23 cellular contexts compared by ENCODE assay signal in genomic region chr17:45739786-45740185, GRCh38. TPM values are rescaled to one million over a fixed set of nuclear protein-coding genes. Genes with fewer than 3 reads are reported as not detected.
DNase-seq lines count a peak whose midpoint lies in the region; ATAC-seq and TF ChIP-seq lines count a peak whose summit lies in the region.
"Had no signal": no experiment of that assay in that cellular context is flagged by ENCODE, and none has a peak within 500 bp of the region (broad histone marks: within the 10 kb centered on the region; RNA-seq: fewer than 3 reads in every experiment).

No MANE protein-coding gene starts in this region.

- ATAC-seq in psoas muscle = peak; percentile 25 to 76 (median 63)
- ATAC-seq: CD8-positive, alpha-beta T cell; T-helper 17 cell had no signal

- H3K9me3 ChIP-seq in psoas muscle (no peaks in the 10 kb centered on the region), BE2C (no peaks in the 10 kb centered on the region)
- H3K9me3 ChIP-seq: colonic mucosa, left ventricle myocardium inferior, Peyer's patch had no signal

- H3K27me3 ChIP-seq in psoas muscle (ENCODE audit: insufficient read depth in 3 of 3, low read length in 2 of 3) = no peaks in the 10 kb centered on the region
- H3K27me3 ChIP-seq in BE2C = peaks cover 31% of the 10 kb centered on the region
- H3K27me3 ChIP-seq: Peyer's patch had no signal

- no peak for TF ChIP-seq CTCF in psoas muscle (IDR thresholded peaks at IDR 0.05)
- TF ChIP-seq CTCF in BE2C (IDR thresholded peaks at IDR 0.05; ENCODE audit: low read depth, low read length) = no peak

- H3K4me3 ChIP-seq in psoas muscle (no peak overlapping the region), BE2C (ENCODE audit: low read depth, low read length) (no peak overlapping the region)
- H3K4me3 ChIP-seq: cardiac muscle cell, colonic mucosa, GM12878, left ventricle myocardium inferior, Peyer's patch, smooth muscle cell had no signal

- H3K36me3 ChIP-seq in psoas muscle (ENCODE audit: insufficient read depth in 1 of 2, low read depth in 1 of 2) = no peaks in the 10 kb centered on the region
- H3K36me3 ChIP-seq in BE2C = no peaks in the 10 kb centered on the region
- H3K36me3 ChIP-seq: cardiac muscle cell, colonic mucosa, left ventricle myocardium inferior, Peyer's patch had no signal

- peak; percentile 76 for DNase-seq in DMS79 treated with DMSO at 0.1 percent for 48 hours (lab: John Stamatoyannopoulos, UW)
- DNase-seq in NCI-H2107 treated with DMSO at 0.1 percent for 48 hours (lab: John Stamatoyannopoulos, UW; ENCODE audit: unreplicated experiment) = peak; percentile 82
- DNase-seq in iPS-NIHi11 (ENCODE audit: low spot score) = peak; percentile 46
- peak in 1 of 2 donors; percentile 66 for DNase-seq in psoas muscle
- DNase-seq in BE2C = no peak
- DNase-seq in cerebellar nuclear complex (lab: John Stamatoyannopoulos, UW) = no peak
- DNase-seq in DMS 273 treated with DMSO at 0.1 percent for 48 hours (lab: John Stamatoyannopoulos, UW) = no peak
- DNase-seq: activated gamma-delta T cell; activated naive CD8-positive, alpha-beta T cell treated with anti-CD3 and anti-CD28 coated beads, Interleukin-2, amount 10 ng/mL, durations not matched to agents 7 days and 5 days; activated T-cell treated with anti-CD3 and anti-CD28 coated beads, Interleukin-2, amount 50 U/mL, for 24 hours; AML-193; CD8-positive, alpha-beta T cell; effector CD4-positive, alpha-beta T cell; left ventricle myocardium inferior; naive B cell; T-helper 17 cell had no signal

- peak overlapping the region; percentile 68 for H3K27ac ChIP-seq in psoas muscle
- H3K27ac ChIP-seq: cardiac muscle cell, colonic mucosa, left ventricle myocardium inferior, Peyer's patch had no signal

- WGBS in psoas muscle, 3 donors = 30 to 67% (median 54%) methylated on average over 2 of the region's 2 CpGs

- peaks cover 27% of the 10 kb centered on the region for H3K4me1 ChIP-seq in psoas muscle
- H3K4me1 ChIP-seq in BE2C = 0 out of 2 replicates have a peak, but pooled peaks cover 3% of the 10 kb centered on the region
- H3K4me1 ChIP-seq: colonic mucosa, Peyer's patch had no signal

- intact Hi-C loops in psoas muscle (cut with DNase I) = no loop called here

RNA-seq across cellular contexts. Expression of gene CRHR1, which starts 44.3 kb away (rescaled TPM):
- under 1 TPM in 1 of 4 donors, not detected in 3; 0.30 TPM for total RNA-seq in psoas muscle
- polyA plus RNA-seq in psoas muscle = under 1 TPM in 1 of 3 donors, not detected in 2; 0.09 TPM
- polyA plus RNA-seq in BE2C (2012; ENCODE audit: insufficient read depth, insufficient read length, low read depth) = not detected
- total RNA-seq: A673; activated naive CD8-positive, alpha-beta T cell treated with anti-CD3 and anti-CD28 coated beads, Interleukin-2, amount 10 ng/mL, durations not matched to agents 7 days and 5 days; CD8-positive, alpha-beta T cell; colonic mucosa; left ventricle myocardium inferior; T-helper 17 cell had no signal
- polyA plus RNA-seq: cardiac muscle cell, GM12878, IgD-negative memory B cell, smooth muscle cell had no signal

Comparison
In these comparisons a context has a peak if more than half of its experiments do, and no peak if none do; other contexts are left out.
1. DNase-seq: peak in DMS79 treated with DMSO at 0.1 percent for 48 hours (single experiment), NCI-H2107 treated with DMSO at 0.1 percent for 48 hours (single experiment) and iPS-NIHi11 (single experiment); none in BE2C (single experiment), cerebellar nuclear complex (0 of 2) and DMS 273 treated with DMSO at 0.1 percent for 48 hours (single experiment).